9 cellular contexts compared by ENCODE assay signal in the genomic region with DNA sequence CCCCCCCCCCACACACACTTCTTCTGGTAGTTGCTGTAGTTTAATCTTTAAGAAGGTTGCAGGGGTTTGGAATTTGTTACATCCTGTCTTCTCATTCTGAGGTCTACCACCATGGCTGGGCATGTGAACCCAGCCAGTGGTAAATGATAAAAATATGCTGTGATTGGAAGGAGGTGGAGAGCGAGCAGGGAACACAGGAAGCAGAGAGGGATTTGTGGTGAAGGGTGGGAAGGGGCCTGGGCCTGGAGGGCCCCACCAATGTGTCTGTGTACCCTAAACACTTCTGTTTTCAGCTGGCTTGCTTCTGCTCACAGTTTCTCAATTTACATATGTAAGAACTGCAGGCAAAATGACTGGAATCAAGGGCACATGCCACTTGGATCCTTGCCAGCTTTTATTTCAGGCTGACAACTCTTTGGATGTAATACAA.
A peak's percentile ranks its signal among the peaks of the same experiment; 100 is the strongest.
DNase-seq lines count a peak whose midpoint lies in the region; ATAC-seq and TF ChIP-seq lines count a peak whose summit lies in the region.
"Had no signal": no experiment of that assay in that cellular context is flagged by ENCODE, and none has a peak within 500 bp of the region (broad histone marks: within the 10 kb centered on the region; RNA-seq: fewer than 3 reads in every experiment).

No MANE protein-coding gene starts in this region.

- no peaks in the 10 kb centered on the region for H3K4me1 ChIP-seq in ascending aorta
- no peaks in the 10 kb centered on the region for H3K4me1 ChIP-seq in Karpas-422 (ENCODE audit: low read length)

- H3K4me3 ChIP-seq in NB4 (ENCODE audit: low read depth, low read length) (no peak overlapping the region), ascending aorta (no peak overlapping the region), Karpas-422 (ENCODE audit: low read length) (no peak overlapping the region)
- H3K4me3 ChIP-seq: skin epidermis had no signal

- DNase-seq in COR-L47 (lab: John Stamatoyannopoulos, UW) (peak; percentile 67), NB4 (ENCODE audit: low read depth) (peak; percentile 8), SHP77 (lab: John Stamatoyannopoulos, UW) (peak; percentile 35), kidney glomerular epithelial cell (lab: John Stamatoyannopoulos, UW) (peak; percentile 48), ascending aorta (ENCODE audit: low spot score in 2 of 2) (no peak), Karpas-422 (no peak)
- no peak for DNase-seq in effector CD4-positive, alpha-beta T cell

- no peaks in the 10 kb centered on the region for H3K79me2 ChIP-seq in Karpas-422 (ENCODE audit: low read length)

- no peak overlapping the region for H2AFZ ChIP-seq in Karpas-422 (ENCODE audit: low read length)

- no peak overlapping the region for H3K4me2 ChIP-seq in Karpas-422 (ENCODE audit: low read depth, low read length, poor library complexity, severe bottlenecking)

- no peaks in the 10 kb centered on the region for H3K9me2 ChIP-seq in Karpas-422 (replicated peaks; ENCODE audit: insufficient read depth, low read length)

- no peak for TF ChIP-seq POLR2A in NB4 (IDR thresholded peaks at IDR 0.05; ENCODE audit: extremely low read depth, insufficient read length)

- H3K27me3 ChIP-seq in ascending aorta, result no peaks in the 10 kb centered on the region
- no peaks in the 10 kb centered on the region for H3K27me3 ChIP-seq in Karpas-422 (ENCODE audit: low read length)

- no peak overlapping the region for H3K9ac ChIP-seq in Karpas-422 (ENCODE audit: low read length)

- TF ChIP-seq CTCF in NB4 (IDR thresholded peaks at IDR 0.05; ENCODE audit: low read depth, low read length) (no peak), ascending aorta (IDR thresholded peaks at IDR 0.05) (no peak)

- H3K36me3 ChIP-seq in ascending aorta (no peaks in the 10 kb centered on the region), Karpas-422 (ENCODE audit: insufficient read depth, low read length) (no peaks in the 10 kb centered on the region)

- H3K27ac ChIP-seq in ascending aorta (no peak overlapping the region), Karpas-422 (ENCODE audit: low read length) (no peak overlapping the region)
- H3K27ac ChIP-seq: skin epidermis had no signal

- H4K20me1 ChIP-seq in Karpas-422 (ENCODE audit: insufficient read depth, low read depth, low read length), result no peaks in the 10 kb centered on the region

- intact Hi-C loops in ascending aorta (cut with DNase I), result no loop called here

- H3K9me3 ChIP-seq in ascending aorta (no peaks in the 10 kb centered on the region), Karpas-422 (ENCODE audit: low read length) (no peaks in the 10 kb centered on the region)

- ATAC-seq in GM18909 (IDR thresholded peaks at IDR 0.05; ENCODE audit: poor library complexity, unreplicated experiment), result no peak

Comparison
In these comparisons a context has a peak if more than half of its experiments do, and no peak if none do; other contexts are left out.
1. DNase-seq: peak in COR-L47 (single experiment), NB4 (single experiment), SHP77 (2 of 2) and kidney glomerular epithelial cell (single experiment); none in ascending aorta (0 of 2), Karpas-422 (single experiment) and effector CD4-positive, alpha-beta T cell (single experiment).